21 cellular contexts compared by ENCODE assay signal in the genomic region with DNA sequence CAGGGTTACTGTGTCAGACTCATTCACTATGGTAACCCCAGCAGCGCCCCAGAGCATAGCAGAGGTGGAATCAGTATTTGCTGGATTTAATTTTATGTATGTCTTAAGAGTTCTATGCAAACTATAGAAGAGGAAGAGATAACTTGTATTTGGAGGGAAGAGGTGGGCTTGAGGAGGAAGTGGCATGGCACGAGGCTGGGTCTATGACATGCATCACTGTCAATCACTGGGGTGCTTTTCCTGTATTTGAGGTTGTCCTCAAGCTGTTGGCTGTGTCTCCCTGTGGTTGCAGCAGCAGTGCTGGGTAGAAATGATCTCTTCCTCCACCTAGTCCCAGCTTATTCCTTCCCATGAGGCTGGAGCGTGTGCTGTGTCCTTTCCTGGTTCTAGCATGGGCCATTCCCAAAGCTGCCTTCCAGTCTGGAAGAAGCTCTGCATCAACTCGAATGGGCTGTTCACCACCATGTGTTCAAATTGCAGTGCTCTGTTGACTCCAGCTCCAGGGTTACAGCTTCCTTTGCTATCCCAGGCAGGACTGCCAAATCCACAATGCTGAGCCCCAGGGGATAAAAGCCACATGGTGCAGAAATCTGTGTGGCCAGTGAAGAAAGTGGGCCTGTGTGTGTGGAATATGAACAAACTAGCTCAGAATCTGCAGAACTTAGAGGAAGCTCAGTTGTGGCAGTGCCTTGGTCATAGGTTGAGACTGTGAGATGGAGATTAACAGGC.
DNase-seq lines count a peak whose midpoint lies in the region; ATAC-seq and TF ChIP-seq lines count a peak whose summit lies in the region.
"Had no signal": no experiment of that assay in that cellular context is flagged by ENCODE, and none has a peak within 500 bp of the region (broad histone marks: within the 10 kb centered on the region; RNA-seq: fewer than 3 reads in every experiment).

No MANE protein-coding gene starts in this region.

- intact Hi-C loops in CD14-positive monocyte (cut with micrococcal nuclease): no loop called here
- intact Hi-C loops in activated B cell treated with CpG ODN at 0.5 μM for 24 hours (cut with micrococcal nuclease): no loop called here
- intact Hi-C loops in mucosa of descending colon (cut with DNase I, micrococcal nuclease): no loop called here

- DNase-seq in CD14-positive monocyte (ENCODE audit: low spot score) (no peak), KG1 (lab: John Stamatoyannopoulos, UW) (peak; percentile 6), activated B cell treated with CpG ODN at 0.5 μM for 24 hours (no peak), mucosa of descending colon (no peak), erythroblast (lab: John Stamatoyannopoulos, UW) (no peak), DMS153 (lab: John Stamatoyannopoulos, UW) (no peak)
- DNase-seq in activated CD4-positive, alpha-beta T cell treated with anti-CD3 and anti-CD28 coated beads for 4 hours: no peak
- DNase-seq: activated CD4-positive, alpha-beta T cell treated with anti-CD3 and anti-CD28 coated beads for 1 hour; activated effector memory CD4-positive, alpha-beta T cell treated with Interleukin-2 at 50 U/mL for 16 hours; left lung; naive thymus-derived CD4-positive, alpha-beta T cell; NCI-H1417; NCI-H2171; NCI-H69; PC-3; stimulated activated CD4-positive, alpha-beta T cell treated with anti-CD3 and anti-CD28 coated beads, Interleukin-1b, Interleukin-23, amount 100 ng/mL, for 48 hours; T-helper 9 cell had no signal

- H3K27ac Mint-ChIP-seq in CD14-positive monocyte (peak overlapping the region in 6 of 7 donors; percentile 24 to 85 (median 51)), activated B cell treated with CpG ODN at 0.5 μM for 24 hours (peak overlapping the region; percentile 13)
- H3K27ac Mint-ChIP-seq: naive thymus-derived CD4-positive, alpha-beta T cell had no signal

- peaks cover 0 to 9% (median 7%) of the 10 kb centered on the region in 7 donors for H3K9me3 Mint-ChIP-seq in CD14-positive monocyte
- no peaks in the 10 kb centered on the region for H3K9me3 Mint-ChIP-seq in activated B cell treated with CpG ODN at 0.5 μM for 24 hours
- H3K9me3 Mint-ChIP-seq: central memory CD8-positive, alpha-beta T cell had no signal

- TF ChIP-seq POLR2A in erythroblast (IDR thresholded peaks at IDR 0.05; ENCODE audit: low read length): no peak

- no peaks in the 10 kb centered on the region for H3K36me3 ChIP-seq in mucosa of descending colon (ENCODE audit: low read depth)
- H3K36me3 ChIP-seq: left lung, vagina had no signal

- TF ChIP-seq CTCF in CD14-positive monocyte (IDR thresholded peaks at IDR 0.05) (no peak), activated B cell treated with CpG ODN at 0.5 μM for 24 hours (IDR thresholded peaks at IDR 0.05) (no peak), mucosa of descending colon (IDR thresholded peaks at IDR 0.05) (no peak)

- peaks cover 1 to 5% (median 4%) of the 10 kb centered on the region in 3 donors for H3K27me3 Mint-ChIP-seq in CD14-positive monocyte (ENCODE audit: low read depth in 3 of 3)
- no peaks in the 10 kb centered on the region for H3K27me3 Mint-ChIP-seq in activated B cell treated with CpG ODN at 0.5 μM for 24 hours

- H3K4me3 Mint-ChIP-seq in CD14-positive monocyte (peak overlapping the region in 1 of 2 donors; percentile 12), activated B cell treated with CpG ODN at 0.5 μM for 24 hours (peak overlapping the region; percentile 6)
- H3K4me3 Mint-ChIP-seq: central memory CD8-positive, alpha-beta T cell; naive thymus-derived CD4-positive, alpha-beta T cell had no signal

- ATAC-seq in activated B cell treated with CpG ODN at 0.5 μM for 24 hours (ENCODE audit: low read depth) (peak; percentile 45), mucosa of descending colon (peak; percentile 13)
- ATAC-seq: naive thymus-derived CD4-positive, alpha-beta T cell; PC-3 had no signal

- CTCF ChIA-PET in activated B cell treated with CpG ODN at 0.5 μM for 24 hours (lab: Charles Lee): interaction anchor here (1.2 kb wide), 1 partner anchor 9 kb away, joined by 4 read pairs; no protein-coding TSS in a partner anchor

- H3K36me3 Mint-ChIP-seq in CD14-positive monocyte: no peaks in the 10 kb centered on the region
- H3K36me3 Mint-ChIP-seq in activated B cell treated with CpG ODN at 0.5 μM for 24 hours (ENCODE audit: low read depth): no peaks in the 10 kb centered on the region

- no peaks in the 10 kb centered on the region for H3K9me3 ChIP-seq in mucosa of descending colon
- H3K9me3 ChIP-seq: left lung, vagina had no signal

- H3K4me1 Mint-ChIP-seq in CD14-positive monocyte: peaks cover 17% of the 10 kb centered on the region
- H3K4me1 Mint-ChIP-seq in activated B cell treated with CpG ODN at 0.5 μM for 24 hours: peaks cover 15% of the 10 kb centered on the region
- H3K4me1 Mint-ChIP-seq: central memory CD8-positive, alpha-beta T cell had no signal

- POLR2A ChIA-PET in activated B cell treated with CpG ODN at 0.5 μM for 24 hours (lab: Charles Lee): interaction anchor here (0.6 to 1.8 kb wide), 2 partner anchors 74 to 267 kb away, joined by 3 to 7 read pairs; a partner anchor contains a TSS

- H3K4me3 ChIP-seq in mucosa of descending colon: no peak overlapping the region
- H3K4me3 ChIP-seq: left lung, SK-N-MC, vagina had no signal

- no peaks in the 10 kb centered on the region for H3K4me1 ChIP-seq in mucosa of descending colon (ENCODE audit: low read depth)
- H3K4me1 ChIP-seq: left lung, parathyroid adenoma, vagina had no signal
